Comparison of ENCODE assay signal across 9 cellular contexts in the genomic region with DNA sequence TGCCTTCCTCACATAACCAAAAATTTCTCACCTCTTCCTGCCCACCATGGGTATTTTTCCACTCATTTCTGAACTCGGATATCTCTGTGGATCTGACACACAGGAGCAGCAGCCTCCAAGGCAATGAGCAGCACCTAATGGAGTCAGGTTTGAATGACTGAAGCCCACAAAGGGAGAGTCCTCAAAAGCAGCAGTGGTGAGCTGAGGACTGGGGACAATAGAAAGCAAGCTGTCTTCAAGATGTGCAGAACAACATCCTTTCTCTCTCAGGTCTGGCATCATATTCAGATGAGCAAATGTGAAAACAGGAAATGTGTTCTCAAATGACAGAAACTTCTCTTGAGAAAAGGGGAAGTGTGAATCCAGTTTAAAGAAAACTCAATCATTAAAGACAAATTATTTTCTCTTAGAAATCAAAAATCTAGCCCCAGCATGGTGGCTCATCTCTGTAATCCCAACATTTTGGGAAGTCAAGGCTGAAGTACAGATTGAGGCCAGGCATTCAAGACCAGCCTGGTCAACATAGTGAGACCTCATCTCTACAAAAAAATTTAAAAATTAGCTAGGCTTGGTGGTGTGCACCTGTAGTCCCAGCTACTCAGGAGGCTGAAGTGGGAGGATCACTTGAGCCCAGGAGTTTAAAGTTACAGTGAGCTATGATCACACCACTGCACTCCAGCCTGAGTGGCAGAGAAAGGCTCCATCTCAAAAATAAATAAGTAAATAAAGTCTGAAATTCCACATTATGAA. TPM values are rescaled to one million over a fixed set of nuclear protein-coding genes. Genes with fewer than 3 reads are reported as not detected.
DNase-seq lines count a peak whose midpoint lies in the region; ATAC-seq and TF ChIP-seq lines count a peak whose summit lies in the region.
"Had no signal": no experiment of that assay in that cellular context is flagged by ENCODE, and none has a peak within 500 bp of the region (broad histone marks: within the 10 kb centered on the region; RNA-seq: fewer than 3 reads in every experiment).

No MANE protein-coding gene starts in this region.

- no peaks in the 10 kb centered on the region for H3K27me3 ChIP-seq in DOHH2 (ENCODE audit: control insufficient read depth, low read length)

- no peaks in the 10 kb centered on the region for H3K9me3 ChIP-seq in DOHH2 (ENCODE audit: control insufficient read depth, insufficient read depth, low read length)

- H3K4me3 Mint-ChIP-seq in activated CD8-positive, alpha-beta T cell treated with anti-CD3 and anti-CD28 coated beads for 36 hours: peak overlapping the region; percentile 67
- H3K4me3 Mint-ChIP-seq in stimulated activated memory B cell treated with anti-CD40 and anti-IgM and Interleukin-4, amounts not matched to agents 10 μg/mL and 1 μg/mL and 100 μg/mL, for 72 hours: peak overlapping the region; percentile 91

- H3K36me3 Mint-ChIP-seq in activated CD8-positive, alpha-beta T cell treated with anti-CD3 and anti-CD28 coated beads for 36 hours (ENCODE audit: low read depth): no peaks in the 10 kb centered on the region
- H3K36me3 Mint-ChIP-seq in stimulated activated memory B cell treated with anti-CD40 and anti-IgM and Interleukin-4, amounts not matched to agents 10 μg/mL and 1 μg/mL and 100 μg/mL, for 72 hours: peaks cover 6% of the 10 kb centered on the region

- CTCF ChIA-PET in activated CD8-positive, alpha-beta T cell treated with anti-CD3 and anti-CD28 coated beads for 36 hours (lab: Charles Lee): no interaction called here

- intact Hi-C loops in activated CD8-positive, alpha-beta T cell treated with anti-CD3 and anti-CD28 coated beads for 36 hours (cut with micrococcal nuclease): loop anchor here (2.0 kb wide), 1 partner anchor 53 kb away; a partner anchor contains a TSS

- peak overlapping the region; percentile 97 for H3K27ac Mint-ChIP-seq in activated CD8-positive, alpha-beta T cell treated with anti-CD3 and anti-CD28 coated beads for 36 hours
- H3K27ac Mint-ChIP-seq in stimulated activated memory B cell treated with anti-CD40 and anti-IgM and Interleukin-4, amounts not matched to agents 10 μg/mL and 1 μg/mL and 100 μg/mL, for 72 hours: peak overlapping the region; percentile 99

- no peak for TF ChIP-seq CTCF in DOHH2 (IDR thresholded peaks at IDR 0.05; ENCODE audit: low read depth, low read length, poor library complexity, severe bottlenecking)
- no peak for TF ChIP-seq CTCF in activated CD8-positive, alpha-beta T cell treated with anti-CD3 and anti-CD28 coated beads for 36 hours (IDR thresholded peaks at IDR 0.05)

- H3K4me1 Mint-ChIP-seq in activated CD8-positive, alpha-beta T cell treated with anti-CD3 and anti-CD28 coated beads for 36 hours (ENCODE audit: low read depth): peaks cover 29% of the 10 kb centered on the region
- H3K4me1 Mint-ChIP-seq in stimulated activated memory B cell treated with anti-CD40 and anti-IgM and Interleukin-4, amounts not matched to agents 10 μg/mL and 1 μg/mL and 100 μg/mL, for 72 hours: peaks cover 35% of the 10 kb centered on the region

- no peaks in the 10 kb centered on the region for H4K20me1 ChIP-seq in DOHH2 (ENCODE audit: control insufficient read depth, insufficient read depth, low read depth, low read length)

- H3F3A ChIP-seq in DOHH2 (ENCODE audit: control insufficient read depth, insufficient read depth): peaks cover 9% of the 10 kb centered on the region

- peak; percentile 95 for ATAC-seq in GM19351 (IDR thresholded peaks at IDR 0.05; ENCODE audit: unreplicated experiment)
- peak; percentile 98 for ATAC-seq in HG03196 (IDR thresholded peaks at IDR 0.05; ENCODE audit: unreplicated experiment)
- ATAC-seq in activated CD8-positive, alpha-beta T cell treated with anti-CD3 and anti-CD28 coated beads for 36 hours: peak; percentile 99
- peak; percentile 100 for ATAC-seq in stimulated activated memory B cell treated with anti-CD40 and anti-IgM and Interleukin-4, amounts not matched to agents 10 μg/mL and 1 μg/mL and 100 μg/mL, for 72 hours

- peak overlapping the region; percentile 65 for H3K27ac ChIP-seq in DOHH2 (ENCODE audit: low read depth, low read length)

- DNase-seq in activated CD8-positive, alpha-beta T cell treated with anti-CD3 and anti-CD28 coated beads for 36 hours: peak; percentile 68
- no peak for DNase-seq in EL
- DNase-seq in NCI-H526 (lab: John Stamatoyannopoulos, UW): no peak
- DNase-seq in SK-N-DZ (ENCODE audit: low spot score): no peak

- H3K4me3 ChIP-seq in DOHH2 (ENCODE audit: low read length): peak overlapping the region; percentile 47

- H3K36me3 ChIP-seq in DOHH2 (ENCODE audit: control insufficient read depth, low read length): no peaks in the 10 kb centered on the region

- peaks cover 33% of the 10 kb centered on the region for H3K4me1 ChIP-seq in DOHH2 (ENCODE audit: control insufficient read depth, low read length)

- peak overlapping the region; percentile 61 for H3K4me2 ChIP-seq in DOHH2 (ENCODE audit: low read length)

- POLR2A ChIA-PET in activated CD8-positive, alpha-beta T cell treated with anti-CD3 and anti-CD28 coated beads for 36 hours (lab: Charles Lee): no interaction called here

- H3K27me3 Mint-ChIP-seq in activated CD8-positive, alpha-beta T cell treated with anti-CD3 and anti-CD28 coated beads for 36 hours: no peaks in the 10 kb centered on the region
- no peaks in the 10 kb centered on the region for H3K27me3 Mint-ChIP-seq in stimulated activated memory B cell treated with anti-CD40 and anti-IgM and Interleukin-4, amounts not matched to agents 10 μg/mL and 1 μg/mL and 100 μg/mL, for 72 hours

- no peaks in the 10 kb centered on the region for H3K79me2 ChIP-seq in DOHH2 (ENCODE audit: control insufficient read depth, low read length)

- H3K9me2 ChIP-seq in DOHH2 (replicated peaks; ENCODE audit: control insufficient read depth, low read length): no peaks in the 10 kb centered on the region

- no peaks in the 10 kb centered on the region for H3K9me3 Mint-ChIP-seq in activated CD8-positive, alpha-beta T cell treated with anti-CD3 and anti-CD28 coated beads for 36 hours
- H3K9me3 Mint-ChIP-seq in stimulated activated memory B cell treated with anti-CD40 and anti-IgM and Interleukin-4, amounts not matched to agents 10 μg/mL and 1 μg/mL and 100 μg/mL, for 72 hours: no peaks in the 10 kb centered on the region

RNA-seq across cellular contexts. Expression of a gene that starts 54.2 kb away (rescaled TPM):
- total RNA-seq in activated CD8-positive, alpha-beta T cell treated with anti-CD3 and anti-CD28 coated beads for 36 hours: 1 to 10 TPM in 1 of 2 experiments, under 1 TPM in 1; 0.49 to 1.4 TPM
- 0.10 TPM in 1 of 2 replicates, not detected in the other for polyA plus RNA-seq in SK-N-DZ (2014; cell fraction: cytosol; rRNA removed)
- polyA plus RNA-seq in SK-N-DZ (2014; cell fraction: nucleus; rRNA removed): 0.12 and 1.5 TPM in 2 replicates
- polyA plus RNA-seq: adipose tissue had no signal
